Comparison of ENCODE assay signal across 14 cellular contexts in the genomic region with DNA sequence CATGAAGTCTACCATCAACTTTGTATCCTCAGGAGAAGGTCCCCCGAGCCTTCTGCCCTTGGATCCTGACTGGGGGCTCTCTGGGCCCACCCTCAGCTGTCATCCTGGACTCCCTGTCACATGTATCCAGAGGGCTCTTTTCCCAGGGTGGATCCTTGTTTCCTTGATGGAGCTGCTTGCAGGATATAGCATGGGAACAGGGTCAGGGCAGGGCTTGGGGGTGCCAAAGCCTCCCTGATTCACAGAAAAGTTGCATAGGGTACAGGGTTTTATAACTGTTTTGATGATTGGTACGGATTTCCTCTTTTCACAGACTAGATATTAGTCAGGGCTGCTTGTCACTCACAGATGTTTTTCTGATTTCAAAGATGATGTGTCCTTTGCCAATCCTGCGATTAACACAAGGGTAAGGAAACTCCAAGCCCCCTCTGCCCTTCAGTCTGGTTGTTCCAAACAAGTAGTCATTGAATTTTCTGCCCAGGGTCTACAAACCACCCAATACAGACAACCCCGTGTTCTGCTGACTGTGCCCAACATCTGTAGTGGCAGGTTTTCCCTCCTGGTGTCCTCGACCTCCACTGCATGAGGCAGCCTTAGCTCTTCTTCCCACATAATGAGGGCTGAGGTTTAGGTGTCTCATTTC. TPM values are rescaled to one million over a fixed set of nuclear protein-coding genes. Genes with fewer than 3 reads are reported as not detected.
DNase-seq lines count a peak whose midpoint lies in the region; ATAC-seq, FAIRE-seq and TF ChIP-seq lines count a peak whose summit lies in the region.
"Had no signal": no experiment of that assay in that cellular context is flagged by ENCODE, and none has a peak within 500 bp of the region (broad histone marks: within the 10 kb centered on the region; RNA-seq: fewer than 3 reads in every experiment).

No MANE protein-coding gene starts in this region.

- peak; percentile 73 to 77 for ATAC-seq in activated naive CD4-positive, alpha-beta T cell treated with anti-CD3 and anti-CD28 coated beads, Interleukin-2, amount 50 U/mL, for 72 hours
- ATAC-seq in HG02885 (IDR thresholded peaks at IDR 0.05; ENCODE audit: poor library complexity, unreplicated experiment): no peak

- no peaks in the 10 kb centered on the region for H3K4me1 ChIP-seq in ovary (ENCODE audit: insufficient read depth)

- no peak overlapping the region for H3K4me3 ChIP-seq in ovary

- intact Hi-C loops in ovary (cut with DNase I): no loop called here

- H3K27ac ChIP-seq in ovary: no peak overlapping the region

- H3K27ac Mint-ChIP-seq in activated naive CD4-positive, alpha-beta T cell treated with anti-CD3 and anti-CD28 coated beads, Interleukin-2, amount 50 U/mL, for 72 hours: peak overlapping the region; percentile 85 to 92

- H3K9me3 Mint-ChIP-seq in activated naive CD4-positive, alpha-beta T cell treated with anti-CD3 and anti-CD28 coated beads, Interleukin-2, amount 50 U/mL, for 72 hours: peaks cover 0 to 10% of the 10 kb centered on the region in 2 donors

- H3K36me3 ChIP-seq in ovary: no peaks in the 10 kb centered on the region

- WGBS in ovary, 3 donors: 54 to 64% (median 60%) methylated on average over 5 of the region's 5 CpGs

- peaks cover 0 to 17% of the 10 kb centered on the region in 2 donors for H3K36me3 Mint-ChIP-seq in activated naive CD4-positive, alpha-beta T cell treated with anti-CD3 and anti-CD28 coated beads, Interleukin-2, amount 50 U/mL, for 72 hours

- DNase-seq in GM12892 (ENCODE audit: insufficient read length) (no peak), T-helper 2 cell (peak in 3 of 5 experiments; percentile 7 to 89 (median 7)), GOT3 (lab: John Stamatoyannopoulos, UW) (no peak), iPS-NIHi11 (ENCODE audit: low spot score) (no peak), ovary (no peak)
- peak; percentile 48 to 59 for DNase-seq in activated naive CD4-positive, alpha-beta T cell treated with anti-CD3 and anti-CD28 coated beads, Interleukin-2, amount 50 U/mL, for 72 hours (ENCODE audit: low spot score in 2 of 2)
- DNase-seq in stimulated activated CD4-positive, alpha-beta T cell treated with anti-CD3 and anti-CD28 coated beads, Interleukin-2, amount 100 ng/mL, for 48 hours: peak; percentile 28 to 32
- DNase-seq: amniotic stem cell, erythroblast, Karpas-422, NCI-H510A treated with DMSO at 0.1 percent for 48 hours had no signal

- TF ChIP-seq CTCF in ovary (IDR thresholded peaks at IDR 0.05): no peak

- no peaks in the 10 kb centered on the region for H3K9me3 ChIP-seq in ovary

- H3K27me3 ChIP-seq in ovary: no peaks in the 10 kb centered on the region

- FAIRE-seq in GM12892 (lab: Jason Lieb, UNC): peak; percentile 58
- FAIRE-seq: keratinocyte had no signal

- TF ChIP-seq POLR2A in GM12892 (IDR thresholded peaks at IDR 0.05; ENCODE audit: low read depth, low read length) (no peak), ovary (IDR thresholded peaks at IDR 0.05) (no peak)

- TF ChIP-seq EP300 in ovary (IDR thresholded peaks at IDR 0.05): no peak

RNA-seq across cellular contexts. Expression of a gene that starts 20.6 kb away (rescaled TPM):
- polyA plus RNA-seq in GM12892 (2012; ENCODE audit: missing spikeins): not detected
- total RNA-seq in activated naive CD4-positive, alpha-beta T cell treated with anti-CD3 and anti-CD28 coated beads, Interleukin-2, amount 50 U/mL, for 72 hours: not detected
- not detected for total RNA-seq in ovary
- not detected for polyA plus RNA-seq in ovary
- total RNA-seq: osteocyte had no signal
- polyA plus RNA-seq: keratinocyte had no signal

RNA-seq across cellular contexts. Expression of a gene that starts 28.1 kb away (rescaled TPM):
- polyA plus RNA-seq in GM12892 (2012; ENCODE audit: missing spikeins): 11.6 TPM
- total RNA-seq in activated naive CD4-positive, alpha-beta T cell treated with anti-CD3 and anti-CD28 coated beads, Interleukin-2, amount 50 U/mL, for 72 hours: 10 to 100 TPM; 24.3 to 68.2 TPM
- 10 to 100 TPM in 6 of 7 donors, 1 to 10 TPM in 1; 8.7 to 22.7 (median 17.9) TPM for total RNA-seq in ovary
- 10 to 100 TPM in 1 of 2 donors, 1 to 10 TPM in 1; 4.5 to 19.7 TPM for polyA plus RNA-seq in ovary

Comparison
In these comparisons a context has a peak if more than half of its experiments do, and no peak if none do; other contexts are left out.
1. DNase-seq: peak in T-helper 2 cell (3 of 5), activated naive CD4-positive, alpha-beta T cell treated with anti-CD3 and anti-CD28 coated beads, Interleukin-2, amount 50 U/mL, for 72 hours (2 of 2) and stimulated activated CD4-positive, alpha-beta T cell treated with anti-CD3 and anti-CD28 coated beads, Interleukin-2, amount 100 ng/mL, for 48 hours (2 of 2); none in GM12892 (single experiment), GOT3 (single experiment), iPS-NIHi11 (single experiment) and ovary (0 of 5).